Comparison of ENCODE assay signal across 23 cellular contexts in genomic region chr11:123255909-123256308, GRCh38.
DNase-seq lines count a peak whose midpoint lies in the region; ATAC-seq and TF ChIP-seq lines count a peak whose summit lies in the region.
"Had no signal": no experiment of that assay in that cellular context is flagged by ENCODE, and none has a peak within 500 bp of the region (broad histone marks: within the 10 kb centered on the region; RNA-seq: fewer than 3 reads in every experiment).

No MANE protein-coding gene starts in this region.

- H3K4me2 ChIP-seq in GM23338 = no peak overlapping the region
- H3K4me2 ChIP-seq: BLaER1 treated with 17β-estradiol and CSF1 and Interleukin-3, amounts not matched to agents 10 nM and 100 nM had no signal

- no peaks in the 10 kb centered on the region for H3F3A ChIP-seq in GM23338 (replicated peaks; ENCODE audit: low read depth)

- H3K4me3 ChIP-seq in GM23338 = no peak overlapping the region
- H3K4me3 ChIP-seq: BLaER1 treated with 17β-estradiol and CSF1 and Interleukin-3, amounts not matched to agents 10 nM and 100 nM; body of pancreas; psoas muscle; testis had no signal

- H3K9me3 Mint-ChIP-seq in GM23338 (peaks cover 37% of the 10 kb centered on the region), brain (peaks cover 0 to 10% (median 6%) of the 10 kb centered on the region in 5 experiments)

- H3K27ac Mint-ChIP-seq in GM23338 (no peak overlapping the region), brain (peak overlapping the region in 4 of 5 experiments; percentile 28 to 71 (median 52))
- H3K27ac Mint-ChIP-seq: activated T-cell treated with anti-CD3 and anti-CD28 coated beads, Interleukin-2, amount 50 U/mL, for 72 hours had no signal

- no peak overlapping the region for H2AFZ ChIP-seq in GM23338

- H3K4me1 Mint-ChIP-seq in GM23338 = peaks cover 7% of the 10 kb centered on the region; the same call in 2 of the 3 replicates
- peaks cover 51% of the 10 kb centered on the region for H3K4me1 Mint-ChIP-seq in brain

- H3K36me3 ChIP-seq in GM23338 (ENCODE audit: insufficient read depth) = no peaks in the 10 kb centered on the region; the same call in 1 of the 2 replicates

- no peaks in the 10 kb centered on the region for H3K79me2 ChIP-seq in GM23338 (replicated peaks; ENCODE audit: insufficient read depth)

- peaks cover 5% of the 10 kb centered on the region; the same call in 1 of the 2 replicates for H3K4me1 ChIP-seq in GM23338 (ENCODE audit: insufficient read depth)
- H3K4me1 ChIP-seq: body of pancreas, psoas muscle had no signal

- no peaks in the 10 kb centered on the region for H4K20me1 ChIP-seq in GM23338 (replicated peaks; ENCODE audit: insufficient read depth)
- H4K20me1 ChIP-seq: BLaER1 treated with 17β-estradiol and CSF1 and Interleukin-3, amounts not matched to agents 10 nM and 100 nM had no signal

- no peak overlapping the region for H3K27ac ChIP-seq in GM23338 (ENCODE audit: low read depth)
- H3K27ac ChIP-seq: BLaER1 treated with 17β-estradiol and CSF1 and Interleukin-3, amounts not matched to agents 10 nM and 100 nM; body of pancreas; psoas muscle; testis had no signal

- peak; percentile 68 for ATAC-seq in GM23338
- no peak for ATAC-seq in GM18868 (IDR thresholded peaks at IDR 0.05; ENCODE audit: unreplicated experiment)
- ATAC-seq: activated T-cell treated with anti-CD3 and anti-CD28 coated beads, Interleukin-2, amount 50 U/mL, for 72 hours; body of pancreas; psoas muscle had no signal

- H3K27me3 Mint-ChIP-seq in GM23338 (ENCODE audit: insufficient read depth, low read depth, poor library complexity) = peaks cover 9% of the 10 kb centered on the region
- H3K27me3 Mint-ChIP-seq in brain = peaks cover 9% of the 10 kb centered on the region

- no peak overlapping the region for H3K4me3 Mint-ChIP-seq in GM23338
- peak overlapping the region in 2 of 5 experiments; percentile 30 to 56 for H3K4me3 Mint-ChIP-seq in brain
- H3K4me3 Mint-ChIP-seq: activated T-cell treated with anti-CD3 and anti-CD28 coated beads, Interleukin-2, amount 50 U/mL, for 72 hours had no signal

- DNase-seq in ELF-1 (ENCODE audit: low read depth, low spot score) = peak; percentile 70
- DNase-seq in GM23338 (ENCODE audit: low spot score) = peak; percentile 68
- peak; percentile 85 for DNase-seq in left kidney (ENCODE audit: low read depth, low spot score)
- no peak for DNase-seq in HK-2 (ENCODE audit: unreplicated experiment)
- no peak for DNase-seq in GM19238 (ENCODE audit: insufficient read length, low spot score)
- DNase-seq: activated CD4-positive, alpha-beta T cell treated with anti-CD3 and anti-CD28 coated beads, Interleukin-2, amount 50 U/mL, for 1 hour; activated naive CD4-positive, alpha-beta T cell; activated T-cell treated with anti-CD3 and anti-CD28 coated beads, Interleukin-2, amount 50 U/mL, for 72 hours; body of pancreas; DND-41; effector memory CD4-positive, alpha-beta T cell; erythroblast; GOT3; NCI-H1092 treated with DMSO at 0.1 percent for 48 hours; NCI-H2081 treated with DMSO at 0.1 percent for 48 hours; psoas muscle; SIG-M5; stimulated activated naive CD4-positive, alpha-beta T cell treated with Interleukin-2 at 50 U/mL for 16 hours; T-helper 9 cell; testis had no signal

- H3K27me3 ChIP-seq in GM23338 (ENCODE audit: insufficient read depth) = peaks cover 4% of the 10 kb centered on the region; the same call in 1 of the 2 replicates
- H3K27me3 ChIP-seq: BLaER1 treated with 17β-estradiol and CSF1 and Interleukin-3, amounts not matched to agents 10 nM and 100 nM; body of pancreas; testis had no signal

- no peaks in the 10 kb centered on the region for H3K9me2 ChIP-seq in GM23338 (ENCODE audit: insufficient read depth)

- no peak for TF ChIP-seq CTCF in GM23338 (conservative IDR thresholded peaks at IDR 0.05; ENCODE audit: low read depth in 2 of 2)
- no peak for TF ChIP-seq CTCF in brain (conservative IDR thresholded peaks at IDR 0.05)

- H3K36me3 Mint-ChIP-seq in GM23338 (ENCODE audit: low read depth) = peaks cover 22% of the 10 kb centered on the region
- H3K36me3 Mint-ChIP-seq in brain = no peaks in the 10 kb centered on the region

TF ChIP-seq in GM23338, 12 proteins besides CTCF, POLR2A, EP300 and RAD21 (continues in another document):
- no peak for TF ChIP-seq EZH2 (IDR thresholded peaks at IDR 0.05; ENCODE audit: low read depth, unreplicated experiment)
- TF ChIP-seq ZNF114 (CRISPR knock-in tag; IDR thresholded peaks at IDR 0.05) = no peak
- TF ChIP-seq STAT1 (IDR thresholded peaks at IDR 0.05; ENCODE audit: unreplicated experiment) = no peak
- TF ChIP-seq ZNF462 (CRISPR knock-in tag; IDR thresholded peaks at IDR 0.05) = no peak
- no peak for TF ChIP-seq ETS1 (IDR thresholded peaks at IDR 0.05)
- TF ChIP-seq ZNF331 (CRISPR knock-in tag; IDR thresholded peaks at IDR 0.05; ENCODE audit: low read depth) = no peak

Comparison
In these comparisons a context has a peak if more than half of its experiments do, and no peak if none do; other contexts are left out.
1. DNase-seq: peak in ELF-1 (single experiment), GM23338 (single experiment) and left kidney (single experiment); none in HK-2 (single experiment) and GM19238 (single experiment).